ENCODE assay signal across 9 cellular contexts in the genomic region with DNA sequence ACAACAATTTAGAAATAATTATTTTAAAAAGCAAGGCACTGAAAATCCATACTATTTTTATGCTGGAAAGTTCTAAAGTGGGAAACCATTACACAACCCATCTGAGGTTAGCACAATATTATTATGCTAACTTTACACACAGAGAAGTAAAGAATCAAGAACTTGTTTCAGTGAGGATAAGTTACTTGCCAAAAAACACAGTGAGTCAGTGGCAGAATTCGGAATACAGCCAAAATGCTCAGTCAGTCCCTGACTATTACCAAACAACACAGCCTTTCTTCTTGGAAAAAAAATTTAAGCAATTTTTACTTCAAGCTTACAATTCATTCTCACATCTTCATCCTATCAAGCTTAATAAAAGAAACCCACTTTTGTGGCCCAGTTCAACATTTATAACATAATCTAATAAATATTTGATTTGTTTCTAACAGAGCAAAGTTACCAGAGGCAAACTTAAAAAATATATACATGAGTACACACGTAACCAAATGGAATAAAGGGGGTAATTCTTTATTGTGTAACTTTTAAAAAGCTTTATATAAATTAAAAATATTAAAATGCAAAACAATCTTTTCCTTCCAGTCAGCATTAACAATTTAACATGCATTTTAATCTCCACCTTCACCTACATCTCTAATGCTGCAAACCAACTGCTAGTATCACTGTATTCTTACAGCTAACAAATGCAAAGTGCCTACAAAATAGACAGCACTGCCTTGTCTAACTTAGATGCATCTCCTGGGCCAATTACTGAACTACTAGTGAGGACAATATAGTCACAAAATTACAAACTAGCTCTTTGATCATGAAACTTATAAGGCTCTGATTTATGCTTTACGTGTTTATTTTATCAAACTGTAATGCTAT. TPM values are rescaled to one million over a fixed set of nuclear protein-coding genes. Genes with fewer than 3 reads are reported as not detected.
DNase-seq lines count a peak whose midpoint lies in the region; ATAC-seq and TF ChIP-seq lines count a peak whose summit lies in the region.
"Had no signal": no experiment of that assay in that cellular context is flagged by ENCODE, and none has a peak within 500 bp of the region (broad histone marks: within the 10 kb centered on the region; RNA-seq: fewer than 3 reads in every experiment).

No MANE protein-coding gene starts in this region.

- H3K4me3 ChIP-seq in AG04449 (ENCODE audit: low read depth, low read length) (no peak overlapping the region), choroid plexus epithelial cell (ENCODE audit: low read depth, low read length) (no peak overlapping the region), right lobe of liver (no peak overlapping the region), Caco-2 (ENCODE audit: low read depth, low read length) (no peak overlapping the region)

- BruUV-seq in Caco-2 (replicated peaks; lab: Mats Ljungman, UMichigan) = no TSS peak

- no peaks in the 10 kb centered on the region for H3K36me3 ChIP-seq in right lobe of liver
- no peaks in the 10 kb centered on the region for H3K36me3 ChIP-seq in Caco-2 (ENCODE audit: control insufficient read depth, insufficient read depth, low read length)
- H3K36me3 ChIP-seq: WERI-Rb-1 had no signal

- TF ChIP-seq POLR2A in right lobe of liver (IDR thresholded peaks at IDR 0.05) = no peak

- no peak overlapping the region for H3K27ac ChIP-seq in right lobe of liver
- H3K27ac ChIP-seq: WERI-Rb-1 had no signal

- POLR2A ChIA-PET in AG04449 (lab: Yijun Ruan, JAX) (interaction anchor here (1.2 kb wide), 1 partner anchor 55 kb away, joined by 3 read pairs; no protein-coding TSS in a partner anchor), Caco-2 (lab: Charles Lee) (no interaction called here)

- H3K9me3 Mint-ChIP-seq in Caco-2 (ENCODE audit: unreplicated experiment) = no peaks in the 10 kb centered on the region

- H3K4me1 Mint-ChIP-seq in Caco-2 (ENCODE audit: low read depth, unreplicated experiment) = no peaks in the 10 kb centered on the region

- H3K27me3 Mint-ChIP-seq in Caco-2 (ENCODE audit: insufficient read depth, unreplicated experiment) = no peaks in the 10 kb centered on the region

- H3K27me3 ChIP-seq in right lobe of liver (no peaks in the 10 kb centered on the region), Caco-2 (replicated peaks; ENCODE audit: control insufficient read depth, insufficient read depth, low read length) (no peaks in the 10 kb centered on the region)

- H3K9me3 ChIP-seq in right lobe of liver (no peaks in the 10 kb centered on the region), Caco-2 (no peaks in the 10 kb centered on the region)

- H3K36me3 Mint-ChIP-seq in Caco-2 (ENCODE audit: insufficient read depth, unreplicated experiment) = no peaks in the 10 kb centered on the region

- WGBS in right lobe of liver (ENCODE audit: insufficient coverage, low coverage, low lambda C conversion rate, missing lambda C conversion rate) = 61% methylated on average over 3 of the region's 3 CpGs

- peak; percentile 77 to 99 (median 94) for ATAC-seq in right lobe of liver

- intact Hi-C loops in right lobe of liver (cut with DNase I) = no loop called here
- intact Hi-C loops in Caco-2 (cut with micrococcal nuclease; ENCODE audit: unreplicated experiment) = no loop called here

- CTCF ChIA-PET in AG04449 (lab: Yijun Ruan, JAX) = interaction anchor here (0.8 to 1.1 kb wide), 2 partner anchors 20 to 67 kb away, joined by 3 to 4 read pairs; no protein-coding TSS in a partner anchor
- CTCF ChIA-PET in Caco-2 (lab: Charles Lee) = no interaction called here

- DNase-seq in AG04449 (ENCODE audit: low read depth, low spot score) = peak; percentile 93
- DNase-seq in NAMALWA (ENCODE audit: low spot score) = peak; percentile 51
- DNase-seq in choroid plexus epithelial cell (ENCODE audit: low read depth) = peak; percentile 98
- DNase-seq in right lobe of liver = peak in 1 of 3 donors; percentile 55
- DNase-seq in NCI-H345 (lab: John Stamatoyannopoulos, UW) = no peak
- no peak for DNase-seq in mesenteric fat pad (ENCODE audit: low spot score)
- DNase-seq in germinal center (ENCODE audit: low spot score) = no peak
- no peak for DNase-seq in Caco-2
- DNase-seq: WERI-Rb-1 had no signal

- H3K4me3 Mint-ChIP-seq in Caco-2 (ENCODE audit: unreplicated experiment) = no peak overlapping the region

- H3K4me1 ChIP-seq in right lobe of liver (no peaks in the 10 kb centered on the region), Caco-2 (no peaks in the 10 kb centered on the region)

- TF ChIP-seq CTCF in AG04449 (IDR thresholded peaks at IDR 0.05; ENCODE audit: insufficient read depth, low read length, missing control alignments) (no peak), choroid plexus epithelial cell (conservative IDR thresholded peaks at IDR 0.05; ENCODE audit: low read depth, low read length) (no peak), right lobe of liver (IDR thresholded peaks at IDR 0.05) (no peak), Caco-2 (IDR thresholded peaks at IDR 0.05; ENCODE audit: insufficient read depth in 1 of 2, low read depth in 1 of 2, low read length in 1 of 2, severe bottlenecking in 1 of 2, unreplicated experiment in 1 of 2) (no peak)

- H3K27ac Mint-ChIP-seq in Caco-2 (ENCODE audit: unreplicated experiment) = no peak overlapping the region

RNA-seq across cellular contexts. Expression of a gene that starts 55.2 kb away (rescaled TPM):
- total RNA-seq in right lobe of liver = 10 to 100 TPM; 11.5 to 26.1 (median 18.5) TPM
- total RNA-seq in mesenteric fat pad = 64.6 TPM
- total RNA-seq in Caco-2 (2022) = 6.4 and 7.7 TPM in 2 replicates

Comparison
In these comparisons a context has a peak if more than half of its experiments do, and no peak if none do; other contexts are left out.
1. DNase-seq: peak in AG04449 (single experiment), NAMALWA (single experiment) and choroid plexus epithelial cell (single experiment); none in NCI-H345 (single experiment), mesenteric fat pad (single experiment), germinal center (single experiment) and Caco-2 (0 of 2).